ENCODE assay signal across 8 cellular contexts in the genomic region with DNA sequence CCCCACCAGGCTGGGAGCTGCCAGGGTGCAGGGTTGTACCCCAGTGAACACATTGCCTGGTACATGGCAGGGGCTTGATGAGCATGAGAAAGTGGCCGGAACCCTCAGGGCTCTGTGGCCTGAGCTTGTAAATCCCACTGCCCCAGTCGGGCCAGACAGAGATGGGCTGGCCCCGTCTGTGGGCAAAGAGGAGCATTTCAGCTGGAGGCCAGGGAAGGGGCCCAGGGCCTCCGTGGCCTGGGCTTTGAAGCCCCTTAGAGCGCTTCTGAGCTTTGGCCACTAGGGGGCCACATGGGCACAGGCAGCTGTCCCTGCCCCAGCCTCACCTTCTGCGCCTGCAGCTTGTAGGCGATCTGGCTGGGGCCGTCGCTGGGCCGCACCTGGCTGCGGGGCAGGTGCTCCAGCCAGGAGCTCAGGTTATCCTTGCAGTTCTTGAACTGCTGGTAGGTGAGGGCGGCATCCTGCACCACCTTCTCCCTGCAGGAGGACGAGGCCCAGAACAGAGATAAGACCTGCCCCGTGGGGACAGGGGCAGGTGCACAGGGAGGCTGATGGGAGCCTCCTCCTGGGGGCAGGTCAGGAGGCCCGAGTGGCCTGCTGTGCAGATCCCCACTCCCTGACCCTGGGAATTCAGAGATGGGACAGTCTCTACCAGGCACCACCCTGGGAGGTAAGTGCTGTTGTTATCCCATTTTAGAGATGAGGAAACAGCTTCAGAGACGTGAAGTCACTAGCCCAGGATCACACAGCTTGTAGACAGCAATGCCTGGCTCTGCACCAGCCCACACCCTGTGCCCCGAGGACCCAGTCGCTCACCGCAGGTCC. TPM values are rescaled to one million over a fixed set of nuclear protein-coding genes. Genes with fewer than 3 reads are reported as not detected.
DNase-seq lines count a peak whose midpoint lies in the region; ATAC-seq and TF ChIP-seq lines count a peak whose summit lies in the region.

No MANE protein-coding gene starts in this region.

- peak; percentile 97 for TF ChIP-seq CTCF in C4-2B (conservative IDR thresholded peaks at IDR 0.05)

- DNase-seq in H7 (peak; percentile 98), NCI-H2196 (lab: John Stamatoyannopoulos, UW; ENCODE audit: unreplicated experiment) (peak; percentile 97), caudate nucleus (lab: John Stamatoyannopoulos, UW) (peak in 42 of 61 donors; percentile 1 to 52 (median 19)), left colon (peak; percentile 67 to 83)
- peak; percentile 57 to 66 (median 62) for DNase-seq in activated CD4-positive, CD25-positive, alpha-beta regulatory T cell (lab: John Stamatoyannopoulos, UW)
- peak; percentile 78 for DNase-seq in stimulated activated CD4-positive, alpha-beta T cell treated with anti-CD3 and anti-CD28 coated beads, Interleukin-4, amount 100 ng/mL, for 1 hour

- intact Hi-C loops in left colon (cut with DNase I, micrococcal nuclease) = no loop called here

- no peak overlapping the region for H3K4me3 ChIP-seq in H7 (ENCODE audit: insufficient read depth, low read depth, low read length)

- H3K27ac ChIP-seq in C4-2B (no peak overlapping the region), caudate nucleus (ENCODE audit: low read depth, low read length) (no peak overlapping the region)

- H3K27me3 ChIP-seq in H7 (ENCODE audit: control insufficient read depth, insufficient read depth, low read length) = no peaks in the 10 kb centered on the region

- no peaks in the 10 kb centered on the region for H3K36me3 ChIP-seq in H7 (replicated peaks; ENCODE audit: control insufficient read depth, insufficient read depth, low read length)

- ATAC-seq in left colon (peak; percentile 91), GM21528 (IDR thresholded peaks at IDR 0.05; ENCODE audit: low FRiP score, unreplicated experiment) (no peak)

RNA-seq across cellular contexts. Expression of gene EVPL, which starts 12.8 kb away (rescaled TPM):
- 0.26 TPM in 1 of 2 replicates, not detected in the other for total RNA-seq in H7 (2014; rRNA removed; shearing (Covaris generic))
- 10 to 100 TPM; 18.9 to 28.5 TPM for total RNA-seq in left colon

RNA-seq across cellular contexts. Expression of gene CDK3, which starts 13.7 kb away (rescaled TPM):
- total RNA-seq in H7 (2014; rRNA removed; shearing (Covaris generic)) = 4.3 and 6.7 TPM in 2 replicates
- 10 to 100 TPM; 10.1 to 12.4 TPM for total RNA-seq in left colon

RNA-seq across cellular contexts. Expression of gene TEN1, which starts 35.3 kb away (rescaled TPM):
- 12.5 and 16.9 TPM in 2 replicates for total RNA-seq in H7 (2014; rRNA removed; shearing (Covaris generic))
- total RNA-seq in left colon = 10 to 100 TPM; 21.2 to 27.9 TPM

RNA-seq across cellular contexts. Expression of gene ACOX1, which starts 35.3 kb away (rescaled TPM):
- total RNA-seq in H7 (2014; rRNA removed; shearing (Covaris generic)) = 35.1 and 38.3 TPM in 2 replicates
- 100 to 1,000 TPM; 170 to 225 TPM for total RNA-seq in left colon

RNA-seq across cellular contexts. Expression of gene SRP68, which starts 58.0 kb away (rescaled TPM):
- 31.4 and 33.4 TPM in 2 replicates for total RNA-seq in H7 (2014; rRNA removed; shearing (Covaris generic))
- 10 to 100 TPM; 49.9 to 56.5 TPM for total RNA-seq in left colon

Comparison
In these comparisons a context has a peak if more than half of its experiments do, and no peak if none do; other contexts are left out.
1. DNase-seq: peak in every context shown above with its lines; median percentile 98 in H7; 97 in NCI-H2196; 78 in stimulated activated CD4-positive, alpha-beta T cell treated with anti-CD3 and anti-CD28 coated beads, Interleukin-4, amount 100 ng/mL, for 1 hour; 75 in left colon; 62 in activated CD4-positive, CD25-positive, alpha-beta regulatory T cell; 19 in caudate nucleus.
2. RNA of gene EVPL, which starts 12.8 kb away (total RNA-seq): 18.9 to 28.5 TPM in left colon; 0.26 TPM in H7; every median in the first group is over 10 times any median in the second.